ENCODE assay signal across 8 cellular contexts in the genomic region with DNA sequence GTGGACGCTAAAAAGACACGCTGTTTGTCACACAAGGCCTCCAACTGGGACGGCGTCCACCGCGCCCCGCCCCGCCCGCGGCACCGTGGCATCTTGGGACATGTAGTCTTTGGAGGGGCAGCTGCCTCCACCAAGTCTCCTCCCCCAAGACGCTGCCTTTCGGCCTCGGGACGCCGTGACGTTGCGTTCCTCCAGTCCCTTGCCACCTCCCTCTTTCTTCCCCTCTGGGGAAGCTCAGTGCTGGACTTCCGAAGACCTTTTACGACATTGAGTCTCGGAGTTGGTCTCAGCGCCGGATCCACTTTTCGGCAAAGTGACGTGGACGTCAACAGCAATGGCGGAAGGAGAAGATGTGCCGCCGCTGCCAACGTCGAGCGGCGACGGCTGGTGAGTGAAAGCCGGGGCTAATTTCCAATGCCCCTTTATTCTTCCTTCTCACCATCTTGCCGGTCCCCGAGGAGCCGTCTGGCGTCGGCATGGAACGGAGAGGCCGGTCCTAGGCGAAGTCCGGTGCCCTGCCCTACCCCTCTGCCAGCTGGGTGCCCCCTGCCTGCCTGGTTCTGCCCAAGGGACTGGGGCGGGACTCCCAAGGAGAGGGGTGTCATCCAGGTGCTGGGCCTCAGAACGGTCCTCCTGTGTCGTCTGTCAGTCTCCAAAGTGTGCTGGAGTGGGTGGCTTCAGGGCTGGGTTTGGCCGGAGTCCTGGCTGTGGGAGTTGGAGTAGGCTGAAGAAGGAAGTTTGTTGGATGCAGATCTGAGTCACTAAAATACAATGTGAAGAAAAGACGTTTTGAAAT. TPM values are rescaled to one million over a fixed set of nuclear protein-coding genes. Genes with fewer than 3 reads are reported as not detected.
DNase-seq lines count a peak whose midpoint lies in the region; ATAC-seq, FAIRE-seq and TF ChIP-seq lines count a peak whose summit lies in the region.

TSS of gene TBC1D23 (plus strand) at position 308 of the 796 bp plus-strand sequence. CDS start at position 335, 27 bp downstream.

- no peak within 1 kb of the TSS for H4K8ac ChIP-seq in neuronal stem cell (ENCODE audit: low read depth, low read length)

- peak within 1 kb of the TSS; percentile 82 for H3K4me2 ChIP-seq in neuronal stem cell (ENCODE audit: insufficient read depth, low read length, poor library complexity, severe bottlenecking)

- no peaks in the 10 kb centered on the region for H3K27me3 Mint-ChIP-seq in activated naive CD4-positive, alpha-beta T cell treated with anti-CD3 and anti-CD28 coated beads, Interleukin-2, amount 10 ng/mL, durations not matched to agents 7 days and 5 days

- H3K9ac ChIP-seq in SK-N-MC (ENCODE audit: insufficient read length), result peak within 1 kb of the TSS; percentile 82
- H3K9ac ChIP-seq in neuronal stem cell (ENCODE audit: low read depth, low read length, poor library complexity), result peak within 1 kb of the TSS; percentile 71

- TF ChIP-seq CTCF in NB4 (IDR thresholded peaks at IDR 0.05; ENCODE audit: low read depth, low read length), result no peak
- no peak for TF ChIP-seq CTCF in subcutaneous adipose tissue (IDR thresholded peaks at IDR 0.05; ENCODE audit: low read depth)

- H3K79me1 ChIP-seq in neuronal stem cell (ENCODE audit: low read depth, low read length), result peaks cover 3% of the 10 kb centered on the region

- peak within 1 kb of the TSS; percentile 61; the same call in 1 of the 2 replicates for H3K27ac ChIP-seq in SK-N-MC
- peak within 1 kb of the TSS; percentile 37 for H3K27ac ChIP-seq in neuronal stem cell (replicated peaks; ENCODE audit: low read length)

- H3K4me3 Mint-ChIP-seq in activated naive CD4-positive, alpha-beta T cell treated with anti-CD3 and anti-CD28 coated beads, Interleukin-2, amount 10 ng/mL, durations not matched to agents 7 days and 5 days, result peak within 1 kb of the TSS; percentile 92

- peak; percentile 99 for DNase-seq in GM04504 (ENCODE audit: low read depth)
- peak; percentile 99 for DNase-seq in NB4 (ENCODE audit: low read depth)
- DNase-seq in SK-N-MC (ENCODE audit: low read depth, low spot score), result peak; percentile 94
- DNase-seq in activated naive CD4-positive, alpha-beta T cell treated with anti-CD3 and anti-CD28 coated beads, Interleukin-2, amount 10 ng/mL, durations not matched to agents 7 days and 5 days, result peak; percentile 99
- DNase-seq in frontal cortex (ENCODE audit: low spot score in 2 of 2), result peak; percentile 80 to 95
- peak; percentile 96 for DNase-seq in neuronal stem cell (ENCODE audit: low spot score)

- H3K27me3 ChIP-seq in neuronal stem cell (ENCODE audit: control insufficient read depth in 3 of 3, insufficient read depth in 3 of 3, low read depth in 1 of 3, low read length in 3 of 3), result no peaks in the 10 kb centered on the region

- no CpG with 5 or more reads among the region's 49 CpGs for WGBS in neuronal stem cell (ENCODE audit: extremely low coverage in 2 of 2, insufficient read length in 2 of 2, insufficient replicate concordance in 1 of 2), 2 donors

- FAIRE-seq in frontal cortex (lab: Jason Lieb, UNC), result peak; percentile 89

- peaks cover 4% of the 10 kb centered on the region for H3K36me3 Mint-ChIP-seq in activated naive CD4-positive, alpha-beta T cell treated with anti-CD3 and anti-CD28 coated beads, Interleukin-2, amount 10 ng/mL, durations not matched to agents 7 days and 5 days

- H3K18ac ChIP-seq in neuronal stem cell (ENCODE audit: low read length), result peak within 1 kb of the TSS; percentile 81

- CTCF ChIA-PET in activated naive CD4-positive, alpha-beta T cell treated with anti-CD3 and anti-CD28 coated beads, Interleukin-2, amount 10 ng/mL, durations not matched to agents 7 days and 5 days (lab: Charles Lee), result interaction anchor here (1.2 to 8.0 kb wide), 5 partner anchors 172 to 429 kb away, joined by 3 to 84 read pairs (median 4); no protein-coding TSS in a partner anchor

- H2AFZ ChIP-seq in neuronal stem cell (ENCODE audit: low read length), result peak within 1 kb of the TSS; percentile 94

- H3K27ac Mint-ChIP-seq in activated naive CD4-positive, alpha-beta T cell treated with anti-CD3 and anti-CD28 coated beads, Interleukin-2, amount 10 ng/mL, durations not matched to agents 7 days and 5 days, result peak within 1 kb of the TSS; percentile 92

- no peak within 1 kb of the TSS for H3K14ac ChIP-seq in neuronal stem cell (ENCODE audit: low read length)

- H2AK5ac ChIP-seq in neuronal stem cell (ENCODE audit: low read depth, low read length), result no peak within 1 kb of the TSS

- no peaks in the 10 kb centered on the region for H3K9me3 Mint-ChIP-seq in activated naive CD4-positive, alpha-beta T cell treated with anti-CD3 and anti-CD28 coated beads, Interleukin-2, amount 10 ng/mL, durations not matched to agents 7 days and 5 days

- peak within 1 kb of the TSS; percentile 86 for H3K23ac ChIP-seq in neuronal stem cell (ENCODE audit: low read depth, low read length, poor library complexity)

- peak; percentile 100 for ATAC-seq in HG02571 (IDR thresholded peaks at IDR 0.05; ENCODE audit: unreplicated experiment)

- no peak within 1 kb of the TSS for H3K4ac ChIP-seq in neuronal stem cell (ENCODE audit: low read length)

- no peak within 1 kb of the TSS for H2BK15ac ChIP-seq in neuronal stem cell (ENCODE audit: low read length)

- H2BK5ac ChIP-seq in neuronal stem cell (ENCODE audit: low read length), result no peak within 1 kb of the TSS

- H3K4me1 ChIP-seq in neuronal stem cell (ENCODE audit: control insufficient read depth in 2 of 2, insufficient read depth in 1 of 2, low read depth in 1 of 2, low read length in 2 of 2), result peaks cover 6 to 8% of the 10 kb centered on the region in 2 donors

- no peak within 1 kb of the TSS for H2BK120ac ChIP-seq in neuronal stem cell (ENCODE audit: low read depth, low read length)

- no peak within 1 kb of the TSS for H4K91ac ChIP-seq in neuronal stem cell (ENCODE audit: low read depth, low read length, poor library complexity)

- H3K9me3 ChIP-seq in SK-N-MC (ENCODE audit: low read depth, low read length) (no peaks in the 10 kb centered on the region), neuronal stem cell (replicated peaks in 1 of 2; ENCODE audit: control insufficient read depth in 2 of 2, insufficient read depth in 1 of 2, low read depth in 1 of 2, low read length in 2 of 2) (no peaks in the 10 kb centered on the region)

- no peaks in the 10 kb centered on the region for H3K36me3 ChIP-seq in SK-N-MC (ENCODE audit: insufficient read depth, low read length)
- no peaks in the 10 kb centered on the region for H3K36me3 ChIP-seq in neuronal stem cell (replicated peaks in 1 of 2; ENCODE audit: control insufficient read depth in 2 of 2, insufficient read depth in 2 of 2, low read length in 2 of 2)

- peak within 1 kb of the TSS; percentile 81 for H3K4me3 ChIP-seq in NB4 (ENCODE audit: low read depth, low read length)
- H3K4me3 ChIP-seq in SK-N-MC, result peak within 1 kb of the TSS; percentile 90
- H3K4me3 ChIP-seq in neuronal stem cell (ENCODE audit: low read length in 2 of 2), result peak within 1 kb of the TSS; percentile 86 to 95

- no peak within 1 kb of the TSS for H2BK12ac ChIP-seq in neuronal stem cell (ENCODE audit: low read length)

- peaks cover 50% of the 10 kb centered on the region for H3K4me1 Mint-ChIP-seq in activated naive CD4-positive, alpha-beta T cell treated with anti-CD3 and anti-CD28 coated beads, Interleukin-2, amount 10 ng/mL, durations not matched to agents 7 days and 5 days

- TF ChIP-seq POLR2A in NB4 (IDR thresholded peaks at IDR 0.05; ENCODE audit: extremely low read depth, insufficient read length), result peak; percentile 78

RNA-seq across cellular contexts. Expression of gene TBC1D23, which starts in this region (rescaled TPM):
- 65.2 TPM for total RNA-seq in frontal cortex
- 13.4 TPM for polyA plus RNA-seq in neuronal stem cell (2013, experiment 1 of 2)
- 14.1 TPM for polyA plus RNA-seq in neuronal stem cell (2013, experiment 2 of 2)
- 10 to 100 TPM; 39.2 to 66.9 (median 47.8) TPM for total RNA-seq in subcutaneous adipose tissue

Comparison
In these comparisons a context has a peak if more than half of its experiments do, and no peak if none do; other contexts are left out.
1. Peak in every context shown above with its lines: DNase-seq, ATAC-seq, H3K4me3 ChIP-seq and H3K27ac ChIP-seq.